ENCODE assay signal across 18 cellular contexts in the genomic region with DNA sequence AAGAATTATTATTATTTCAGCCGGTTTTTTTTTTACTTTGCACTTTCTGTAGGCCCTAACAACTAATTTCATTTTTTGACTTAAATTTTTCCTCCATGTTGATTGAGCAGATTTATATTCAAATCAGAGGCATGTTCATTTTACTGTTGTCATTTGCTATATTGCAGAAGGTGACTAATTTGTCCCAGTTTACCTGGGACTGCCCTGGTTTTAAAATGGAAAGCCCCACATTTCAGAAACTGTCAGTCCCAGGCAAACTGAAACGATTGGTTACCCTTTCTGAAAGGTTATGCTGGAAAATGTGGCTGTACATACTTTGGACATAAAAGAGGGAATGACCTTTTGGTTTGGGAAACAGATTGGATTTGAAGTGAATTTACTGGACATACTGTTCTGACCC.
DNase-seq lines count a peak whose midpoint lies in the region; ATAC-seq and TF ChIP-seq lines count a peak whose summit lies in the region.
"Had no signal": no experiment of that assay in that cellular context is flagged by ENCODE, and none has a peak within 500 bp of the region (broad histone marks: within the 10 kb centered on the region; RNA-seq: fewer than 3 reads in every experiment).

No MANE protein-coding gene starts in this region.

- H3K4me3 ChIP-seq in osteoblast (ENCODE audit: insufficient read depth, low read length) (no peak overlapping the region), A673 (ENCODE audit: low read depth, low read length, poor library complexity, severe bottlenecking) (no peak overlapping the region)
- H3K4me3 ChIP-seq: BLaER1, esophagus squamous epithelium, SK-N-MC, thoracic aorta had no signal

- H3K36me3 ChIP-seq in osteoblast (ENCODE audit: insufficient read depth, low read length) (no peaks in the 10 kb centered on the region), A673 (ENCODE audit: insufficient read depth, low read length, poor library complexity, severe bottlenecking) (no peaks in the 10 kb centered on the region)
- H3K36me3 ChIP-seq: BLaER1, esophagus squamous epithelium, thoracic aorta had no signal

- BruUV-seq in A673 (replicated peaks; lab: Mats Ljungman, UMichigan) = no TSS peak

- CTCF ChIA-PET in A673 (lab: Charles Lee) = no interaction called here

- H3K27ac ChIP-seq in osteoblast (ENCODE audit: low read depth, low read length) (no peak overlapping the region), A673 (ENCODE audit: low read depth, low read length, poor library complexity, severe bottlenecking) (no peak overlapping the region)
- H3K27ac ChIP-seq: BLaER1, esophagus squamous epithelium, SK-N-MC, thoracic aorta had no signal

- H3K9me3 ChIP-seq in osteoblast (ENCODE audit: low read depth, low read length) (no peaks in the 10 kb centered on the region), A673 (ENCODE audit: low read depth, low read length, poor library complexity, severe bottlenecking) (no peaks in the 10 kb centered on the region)
- H3K9me3 ChIP-seq: esophagus squamous epithelium, thoracic aorta had no signal

- intact Hi-C loops in A673 (cut with micrococcal nuclease; ENCODE audit: unreplicated experiment) = no loop called here

- H3K79me2 ChIP-seq in osteoblast (ENCODE audit: insufficient read depth, low read length) = no peaks in the 10 kb centered on the region

- TF ChIP-seq CTCF in osteoblast (IDR thresholded peaks at IDR 0.05; ENCODE audit: extremely low read depth, low read depth, low read length) = no peak
- no peak for TF ChIP-seq CTCF in A673 (conservative IDR thresholded peaks at IDR 0.05; ENCODE audit: low read depth, low read length)

- H2AFZ ChIP-seq in osteoblast (ENCODE audit: low read length) = peak overlapping the region; percentile 60

- H4K20me1 ChIP-seq in osteoblast (ENCODE audit: insufficient read depth, low read length) = no peaks in the 10 kb centered on the region
- H4K20me1 ChIP-seq: BLaER1 had no signal

- ATAC-seq in GM18870 (IDR thresholded peaks at IDR 0.05; ENCODE audit: unreplicated experiment) (peak; percentile 68), GM21723 (IDR thresholded peaks at IDR 0.05; ENCODE audit: unreplicated experiment) (peak; percentile 61), HG03095 (IDR thresholded peaks at IDR 0.05; ENCODE audit: unreplicated experiment) (peak; percentile 52)
- ATAC-seq: left cardiac atrium had no signal

- H3K4me2 ChIP-seq in osteoblast (ENCODE audit: insufficient read depth, low read length) = no peak overlapping the region
- H3K4me2 ChIP-seq: BLaER1 had no signal

- H3K4me1 ChIP-seq in osteoblast (ENCODE audit: insufficient read depth, low read length) (peaks cover 7% of the 10 kb centered on the region), A673 (ENCODE audit: insufficient read depth, low read length, poor library complexity, severe bottlenecking) (no peaks in the 10 kb centered on the region)
- H3K4me1 ChIP-seq: BLaER1, esophagus squamous epithelium had no signal

- POLR2A ChIA-PET in A673 (lab: Charles Lee; ENCODE audit: low non-redundant PET) = no interaction called here

- no peaks in the 10 kb centered on the region for H3K27me3 ChIP-seq in osteoblast (ENCODE audit: insufficient read depth, low read length)
- no peaks in the 10 kb centered on the region for H3K27me3 ChIP-seq in A673 (replicated peaks; ENCODE audit: insufficient read depth, low read depth, low read length, poor library complexity)
- H3K27me3 ChIP-seq: BLaER1, esophagus squamous epithelium had no signal

- DNase-seq in osteoblast (ENCODE audit: insufficient read length, low spot score, missing footprints) = no peak
- DNase-seq in SKM-1 (lab: John Stamatoyannopoulos, UW; ENCODE audit: unreplicated experiment) = no peak
- DNase-seq in A673 (ENCODE audit: low spot score) = no peak
- DNase-seq in retina = no peak
- DNase-seq: activated CD4-positive, alpha-beta T cell treated with anti-CD3 and anti-CD28 coated beads for 1 hour; activated CD8-positive, alpha-beta memory T cell treated with anti-CD3 and anti-CD28 coated beads, Interleukin-2, amount 50 U/mL, for 4 hours; activated naive CD4-positive, alpha-beta T cell treated with anti-CD3 and anti-CD28 coated beads for 36 hours; effector CD8-positive, alpha-beta T cell; esophagus squamous epithelium; left cardiac atrium; NCI-H1417; T-helper 9 cell had no signal
